In the genomic region with DNA sequence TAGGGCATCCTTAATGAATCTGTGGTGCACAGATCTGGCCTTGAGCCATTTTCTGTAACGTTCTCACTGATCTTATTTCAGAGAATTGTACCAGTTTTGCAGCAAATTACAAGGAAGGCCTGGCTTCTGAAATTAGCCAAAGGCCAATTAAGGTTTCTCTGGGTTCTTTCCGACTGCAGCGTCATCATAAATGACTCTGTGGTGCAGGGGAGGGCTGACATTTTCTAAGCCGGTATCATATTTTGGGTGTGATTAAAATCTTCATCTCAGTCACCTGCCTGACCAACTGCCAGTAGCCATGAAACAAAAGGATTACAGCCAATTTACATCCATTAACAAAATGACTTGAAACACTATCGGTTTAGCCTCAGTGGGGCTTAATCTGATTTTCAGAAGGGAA, we compare ENCODE assay signal across 28 cellular contexts.
"Had no signal": no experiment of that assay in that cellular context is flagged by ENCODE, and none has a peak within 500 bp of the region (broad histone marks: within the 10 kb centered on the region; RNA-seq: fewer than 3 reads in every experiment).

No MANE protein-coding gene starts in this region.

- H3K9ac ChIP-seq: neural progenitor cell, parathyroid adenoma had no signal

- H3K27me3 ChIP-seq: body of pancreas, hepatocyte, neural progenitor cell, right atrium auricular region, stomach, thyroid gland, upper lobe of left lung, vagina had no signal

- H3K4me1 ChIP-seq: body of pancreas, gastroesophageal sphincter, left ventricle myocardium inferior, neural progenitor cell, parathyroid adenoma, right atrium auricular region, stomach, thyroid gland, upper lobe of left lung, vagina had no signal

- H3K27ac ChIP-seq: body of pancreas, gastroesophageal sphincter, hepatocyte, left ventricle myocardium inferior, neural progenitor cell, parathyroid adenoma, right atrium auricular region, stomach, thyroid gland, upper lobe of left lung, vagina had no signal

- H3K79me2 ChIP-seq: hepatocyte, parathyroid adenoma had no signal

- H3K4me3 ChIP-seq: body of pancreas, gastroesophageal sphincter, hepatocyte, left ventricle myocardium inferior, lung, neural progenitor cell, right atrium auricular region, smooth muscle cell, stomach, thyroid gland, upper lobe of left lung, vagina had no signal

- H3K4me2 ChIP-seq: hepatocyte, neural progenitor cell, smooth muscle cell had no signal

- H2AFZ ChIP-seq: hepatocyte, neural progenitor cell, parathyroid adenoma had no signal

- H3K36me3 ChIP-seq: gastroesophageal sphincter, left ventricle myocardium inferior, neural progenitor cell, right atrium auricular region, stomach, thyroid gland, upper lobe of left lung, vagina had no signal

- DNase-seq: activated CD4-positive, alpha-beta T cell treated with anti-CD3 and anti-CD28 coated beads for 4 hours; activated CD4-positive, alpha-beta T cell treated with anti-CD3 and anti-CD28 coated beads, Interleukin-2, amount 50 U/mL, for 4 hours; activated effector memory CD4-positive, alpha-beta T cell treated with Interleukin-2 at 50 U/mL for 16 hours; activated naive CD4-positive, alpha-beta T cell treated with Interleukin-2 at 50 U/mL for 16 hours; activated T-cell treated with anti-CD3 and anti-CD28 coated beads for 4 hours; aorta; body of pancreas; cortex of kidney; effector memory CD8-positive, alpha-beta T cell; erythroblast; islet precursor cell; left ventricle myocardium inferior; mesendoderm; natural killer cell; occipital lobe; stimulated activated CD4-positive, alpha-beta T cell treated with anti-CD3 and anti-CD28 coated beads, Interleukin-1b, Interleukin-23, amount 100 ng/mL, for 48 hours; stimulated activated naive B cell treated with anti-CD40 and anti-IgM and Interleukin-4, amounts not matched to agents 10 μg/mL and 1 μg/mL and 100 μg/mL, for 72 hours; stomach; thyroid gland; upper lobe of left lung had no signal
